ENCODE assay signal across 9 cellular contexts in the genomic region with DNA sequence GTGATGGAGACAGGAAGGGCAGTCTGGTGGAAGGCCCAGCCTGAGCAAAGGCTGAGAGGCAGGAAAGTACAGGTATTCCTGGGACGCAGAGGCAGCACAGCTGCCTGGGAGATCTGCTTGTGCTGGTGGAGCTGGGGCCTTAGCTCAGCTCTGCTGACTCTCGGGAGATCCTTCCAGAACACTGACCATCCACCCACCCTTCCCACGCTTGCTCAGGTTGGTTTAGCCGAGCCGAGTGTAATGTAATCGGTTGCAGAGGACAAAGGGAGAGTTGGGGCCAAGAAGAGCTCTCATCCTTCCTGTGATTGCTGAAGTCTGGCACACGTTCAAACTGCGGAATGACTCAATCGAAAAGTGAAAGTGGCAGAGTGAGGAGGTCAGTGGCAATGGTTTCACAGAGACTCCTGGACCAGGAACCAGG. TPM values are rescaled to one million over a fixed set of nuclear protein-coding genes. Genes with fewer than 3 reads are reported as not detected.
DNase-seq lines count a peak whose midpoint lies in the region; ATAC-seq and TF ChIP-seq lines count a peak whose summit lies in the region.
"Had no signal": no experiment of that assay in that cellular context is flagged by ENCODE, and none has a peak within 500 bp of the region (broad histone marks: within the 10 kb centered on the region; RNA-seq: fewer than 3 reads in every experiment).

No MANE protein-coding gene starts in this region.

- no peak overlapping the region for H3K4me3 ChIP-seq in brain microvascular endothelial cell (ENCODE audit: low read depth, low read length)

- no peak for ATAC-seq in HG03342 (IDR thresholded peaks at IDR 0.05; ENCODE audit: unreplicated experiment)

- H3K27ac ChIP-seq in brain microvascular endothelial cell: peak overlapping the region; percentile 35
- H3K27ac ChIP-seq: HL-60 had no signal

- TF ChIP-seq CTCF in brain microvascular endothelial cell (IDR thresholded peaks at IDR 0.05; ENCODE audit: low read depth, low read length, missing control alignments): no peak

- no peaks in the 10 kb centered on the region for H3K36me3 ChIP-seq in brain microvascular endothelial cell (replicated peaks)

- no peaks in the 10 kb centered on the region for H3K27me3 ChIP-seq in brain microvascular endothelial cell (replicated peaks)

- in situ Hi-C loops in brain microvascular endothelial cell (cut with HindIII; ENCODE audit: low pct_ligation_motif_present, low sequenced_read_pairs): no loop called here

- DNase-seq in EH (ENCODE audit: low read depth) (peak; percentile 94), LHCN-M2 (ENCODE audit: low read depth) (peak; percentile 96), brain microvascular endothelial cell (peak; percentile 87), mucosa of gallbladder (ENCODE audit: low spot score) (peak; percentile 82), GDM1 (lab: John Stamatoyannopoulos, UW) (no peak), germinal center (ENCODE audit: low spot score) (no peak)
- no peak for DNase-seq in stimulated activated CD4-positive, alpha-beta T cell treated with anti-CD3 and anti-CD28 coated beads, Interleukin-4, amount 100 ng/mL, for 24 hours

RNA-seq across cellular contexts. Expression of a gene that starts 43.1 kb away (rescaled TPM):
- total RNA-seq in LHCN-M2 (2014; rRNA removed) (0.06 TPM in 1 of 2 replicates, not detected in the other), mucosa of gallbladder (0.29 TPM)
- 0.12 TPM for polyA plus RNA-seq in LHCN-M2 (2012)

RNA-seq across cellular contexts. Expression of a gene that starts 55.5 kb away (rescaled TPM):
- total RNA-seq in LHCN-M2 (2014; rRNA removed): 2.8 and 4.1 TPM in 2 replicates
- polyA plus RNA-seq in LHCN-M2 (2012): 6.1 TPM
- total RNA-seq in mucosa of gallbladder: 6.3 TPM

Comparison
In these comparisons a context has a peak if more than half of its experiments do, and no peak if none do; other contexts are left out.
1. DNase-seq: peak in EH (single experiment), LHCN-M2 (single experiment), brain microvascular endothelial cell (single experiment) and mucosa of gallbladder (single experiment); none in GDM1 (single experiment), germinal center (single experiment) and stimulated activated CD4-positive, alpha-beta T cell treated with anti-CD3 and anti-CD28 coated beads, Interleukin-4, amount 100 ng/mL, for 24 hours (single experiment).